19 cellular contexts compared by ENCODE assay signal in genomic region chr2:2060431-2060830, GRCh38.
A peak's percentile ranks its signal among the peaks of the same experiment; 100 is the strongest.
DNase-seq lines count a peak whose midpoint lies in the region; ATAC-seq, FAIRE-seq and TF ChIP-seq lines count a peak whose summit lies in the region.
"Had no signal": no experiment of that assay in that cellular context is flagged by ENCODE, and none has a peak within 500 bp of the region (broad histone marks: within the 10 kb centered on the region; RNA-seq: fewer than 3 reads in every experiment).

No MANE protein-coding gene starts in this region.

- FAIRE-seq in HepG2 (lab: Jason Lieb, UNC): no peak
- FAIRE-seq in K562 (lab: Jason Lieb, UNC): no peak
- FAIRE-seq: A549, D721Med, G401.6, GM12891, GM19239 had no signal

- H3K27ac ChIP-seq in HepG2 (ENCODE audit: extremely low read length, insufficient read depth, low read length) (no peak overlapping the region), right lobe of liver (no peak overlapping the region), K562 (ENCODE audit: extremely low read depth, low read depth, low read length) (no peak overlapping the region)
- H3K27ac ChIP-seq: 22Rv1, A549, C4-2B had no signal

- no peaks in the 10 kb centered on the region for H3K27me3 ChIP-seq in HepG2 (ENCODE audit: control insufficient read depth in 1 of 2, insufficient read depth in 2 of 2, low read length in 2 of 2)
- no peaks in the 10 kb centered on the region for H3K27me3 ChIP-seq in right lobe of liver
- H3K27me3 ChIP-seq in K562 (ENCODE audit: control insufficient read depth in 2 of 2, insufficient read depth in 2 of 2, low read length in 2 of 2): no peaks in the 10 kb centered on the region; a peak in 1 of 5 replicates

- POLR2A ChIA-PET in HepG2 (lab: Yijun Ruan, JAX) (no interaction called here), K562 (lab: Yijun Ruan, JAX) (interaction anchor here (0.6 kb wide), 1 partner anchor 8 kb away, joined by 3 read pairs; no protein-coding TSS in a partner anchor)

- WGBS in HepG2 (ENCODE audit: low lambda C conversion rate): 61% methylated on average over 1 of the region's 1 CpG
- WGBS in right lobe of liver (ENCODE audit: insufficient coverage, low coverage, low lambda C conversion rate, missing lambda C conversion rate): 33% methylated on average over 1 of the region's 1 CpG
- no CpG with 5 or more reads among the region's 1 CpG for WGBS in K562 (ENCODE audit: insufficient coverage, low coverage, missing lambda C conversion rate)

- H4K20me1 ChIP-seq in HepG2 (ENCODE audit: insufficient read depth, low read length): no peaks in the 10 kb centered on the region
- H4K20me1 ChIP-seq in K562 (replicated peaks; ENCODE audit: control insufficient read depth, insufficient read depth, low read length): no peaks in the 10 kb centered on the region

- CTCF ChIA-PET in HepG2 (lab: Yijun Ruan, JAX; ENCODE audit: low intra/inter-chr PET ratio, low total read pairs): no interaction called here
- CTCF ChIA-PET in K562 (lab: Yijun Ruan, JAX; ENCODE audit: low intra/inter-chr PET ratio): no interaction called here

- ATAC-seq in HepG2: no peak
- no peak for ATAC-seq in right lobe of liver
- ATAC-seq in K562: no peak
- ATAC-seq: A549; CD8-positive, alpha-beta T cell had no signal

- H3K4me1 ChIP-seq in HepG2 (ENCODE audit: insufficient read depth, low read length) (no peaks in the 10 kb centered on the region), right lobe of liver (no peaks in the 10 kb centered on the region), K562 (replicated peaks in 1 of 2; ENCODE audit: control insufficient read depth in 2 of 2, insufficient read depth in 2 of 2, low read length in 2 of 2) (no peaks in the 10 kb centered on the region)
- H3K4me1 ChIP-seq: A549, Caco-2 had no signal

- BruUV-seq in HepG2 (replicated peaks; lab: Mats Ljungman, UMichigan): no TSS peak
- BruUV-seq in K562 (replicated peaks; lab: Mats Ljungman, UMichigan): no TSS peak

- H2AFZ ChIP-seq in HepG2 (ENCODE audit: low read length) (no peak overlapping the region), K562 (ENCODE audit: low read depth, low read length) (no peak overlapping the region)

- no peak for TF ChIP-seq CTCF in HepG2 (CRISPR knock-in tag; IDR thresholded peaks at IDR 0.05)
- no peak for TF ChIP-seq CTCF in right lobe of liver (IDR thresholded peaks at IDR 0.05)
- TF ChIP-seq CTCF in K562 (IDR thresholded peaks at IDR 0.05 in 2 of 3, conservative IDR thresholded peaks at IDR 0.05 in 1 of 3; ENCODE audit: insufficient read depth in 2 of 3, low read depth in 1 of 3, low read length in 3 of 3): no peak

- H3K9me1 ChIP-seq in K562 (ENCODE audit: control insufficient read depth, insufficient read depth, low read length): no peaks in the 10 kb centered on the region

- H3K9ac ChIP-seq in HepG2 (ENCODE audit: insufficient read depth, low read depth, low read length) (no peak overlapping the region), K562 (ENCODE audit: insufficient read depth in 1 of 2, low read depth in 2 of 2, low read length in 2 of 2) (no peak overlapping the region)

- in situ Hi-C loops in HepG2 (cut with HindIII; ENCODE audit: extremely low pct_ligation_motif_present, low pct_unique_long_range_greater_than_20kb): no loop called here
- in situ Hi-C loops in K562 (cut with MboI): no loop called here

- intact Hi-C loops in HepG2 (cut with micrococcal nuclease; ENCODE audit: unreplicated experiment): no loop called here
- intact Hi-C loops in right lobe of liver (cut with DNase I): no loop called here
- intact Hi-C loops in K562 (cut with micrococcal nuclease): no loop called here

- TF ChIP-seq RAD21 in HepG2 (CRISPR knock-in tag; IDR thresholded peaks at IDR 0.05) (no peak), K562 (CRISPR knock-in tag; conservative IDR thresholded peaks at IDR 0.05 in 1 of 2, IDR thresholded peaks at IDR 0.05 in 1 of 2) (no peak)

- TF ChIP-seq POLR2A in HepG2 (IDR thresholded peaks at IDR 0.05; ENCODE audit: insufficient read depth in 1 of 2, low read depth in 2 of 2, low read length in 2 of 2) (no peak), right lobe of liver (IDR thresholded peaks at IDR 0.05) (no peak), K562 (conservative IDR thresholded peaks at IDR 0.05) (no peak)

- DNase-seq in HepG2 (ENCODE audit: low spot score): no peak
- no peak for DNase-seq in right lobe of liver
- no peak for DNase-seq in K562 (ENCODE audit: extremely low read depth in 1 of 4, low spot score in 3 of 4)
- DNase-seq in NCI-H524 (lab: John Stamatoyannopoulos, UW): no peak
- DNase-seq in activated naive CD4-positive, alpha-beta T cell treated with anti-CD3 and anti-CD28 coated beads, Interleukin-2, amount 50 U/mL, for 16 hours: no peak
- DNase-seq: AML-193; Caco-2; Calu3; CD4-positive, alpha-beta T cell; CD8-positive, alpha-beta T cell; DMS79 treated with DMSO at 0.1 percent for 48 hours; GF-D8 had no signal

- TF ChIP-seq EP300 in HepG2 (IDR thresholded peaks at IDR 0.05; ENCODE audit: low read depth in 2 of 2, low read length in 2 of 2): no peak
- no peak for TF ChIP-seq EP300 in HepG2 (CRISPR knock-in tag; IDR thresholded peaks at IDR 0.05; ENCODE audit: borderline replicate concordance)
- TF ChIP-seq EP300 in K562 (IDR thresholded peaks at IDR 0.05; ENCODE audit: low read length): no peak

- H3K9me3 ChIP-seq in HepG2 (ENCODE audit: low read length) (no peaks in the 10 kb centered on the region), right lobe of liver (no peaks in the 10 kb centered on the region), K562 (replicated peaks; ENCODE audit: control insufficient read depth, insufficient read depth, low read depth, low read length) (no peaks in the 10 kb centered on the region)
- H3K9me3 ChIP-seq: A549, Caco-2 had no signal

- no peak overlapping the region for H3K4me3 ChIP-seq in HepG2 (replicated peaks in 1 of 3; ENCODE audit: insufficient read depth in 1 of 3, low read depth in 2 of 3, low read length in 3 of 3)
- no peak overlapping the region for H3K4me3 ChIP-seq in right lobe of liver
- H3K4me3 ChIP-seq in K562: no peak overlapping the region
- H3K4me3 ChIP-seq: A549 had no signal

- no peak overlapping the region for H3K4me2 ChIP-seq in HepG2 (ENCODE audit: low read depth, low read length)
- H3K4me2 ChIP-seq in K562 (ENCODE audit: insufficient read depth, low read length): no peak overlapping the region
- H3K4me2 ChIP-seq: A549 had no signal

- H3K79me2 ChIP-seq in HepG2 (ENCODE audit: insufficient read depth, low read length) (no peaks in the 10 kb centered on the region), K562 (ENCODE audit: control insufficient read depth, insufficient read depth, low read length) (no peaks in the 10 kb centered on the region)

- no peaks in the 10 kb centered on the region for H3K36me3 ChIP-seq in HepG2 (replicated peaks in 1 of 2; ENCODE audit: control insufficient read depth in 1 of 2, insufficient read depth in 2 of 2, low read length in 2 of 2)
- H3K36me3 ChIP-seq in right lobe of liver: no peaks in the 10 kb centered on the region
- no peaks in the 10 kb centered on the region for H3K36me3 ChIP-seq in K562 (ENCODE audit: control insufficient read depth, insufficient read depth, low read length)

TF ChIP-seq in HepG2, 621 proteins besides CTCF, POLR2A, EP300 and RAD21:
- TF ChIP-seq CBFB (CRISPR knock-in tag; IDR thresholded peaks at IDR 0.05) (no peak), HNRNPK (IDR thresholded peaks at IDR 0.05; ENCODE audit: low read depth, low read length, poor library complexity, severe bottlenecking) (peak; percentile 98)

TF ChIP-seq in K562, 482 proteins besides CTCF, POLR2A, EP300 and RAD21:
- TF ChIP-seq, protein P1, sequence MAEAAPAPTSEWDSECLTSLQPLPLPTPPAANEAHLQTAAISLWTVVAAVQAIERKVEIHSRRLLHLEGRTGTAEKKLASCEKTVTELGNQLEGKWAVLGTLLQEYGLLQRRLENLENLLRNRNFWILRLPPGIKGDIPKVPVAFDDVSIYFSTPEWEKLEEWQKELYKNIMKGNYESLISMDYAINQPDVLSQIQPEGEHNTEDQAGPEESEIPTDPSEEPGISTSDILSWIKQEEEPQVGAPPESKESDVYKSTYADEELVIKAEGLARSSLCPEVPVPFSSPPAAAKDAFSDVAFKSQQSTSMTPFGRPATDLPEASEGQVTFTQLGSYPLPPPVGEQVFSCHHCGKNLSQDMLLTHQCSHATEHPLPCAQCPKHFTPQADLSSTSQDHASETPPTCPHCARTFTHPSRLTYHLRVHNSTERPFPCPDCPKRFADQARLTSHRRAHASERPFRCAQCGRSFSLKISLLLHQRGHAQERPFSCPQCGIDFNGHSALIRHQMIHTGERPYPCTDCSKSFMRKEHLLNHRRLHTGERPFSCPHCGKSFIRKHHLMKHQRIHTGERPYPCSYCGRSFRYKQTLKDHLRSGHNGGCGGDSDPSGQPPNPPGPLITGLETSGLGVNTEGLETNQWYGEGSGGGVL (CRISPR knock-in tag; IDR thresholded peaks at IDR 0.05): no peak
- TF ChIP-seq PML (IDR thresholded peaks at IDR 0.05; ENCODE audit: low read length): no peak
- TF ChIP-seq EWSR1 (IDR thresholded peaks at IDR 0.05; ENCODE audit: borderline replicate concordance, low read depth, partially characterized antibody): no peak
- TF ChIP-seq PCBP2 (IDR thresholded peaks at IDR 0.05; ENCODE audit: low read depth, low read length, poor library complexity, severe bottlenecking): peak; percentile 43
- peak; percentile 69 for TF ChIP-seq HNRNPK (IDR thresholded peaks at IDR 0.05; ENCODE audit: low read depth, low read length, poor library complexity, severe bottlenecking)
- TF ChIP-seq CXXC5 (CRISPR knock-in tag; IDR thresholded peaks at IDR 0.05): no peak
- no peak for TF ChIP-seq ELF4 (CRISPR knock-in tag; IDR thresholded peaks at IDR 0.05)
- no peak for TF ChIP-seq ZBTB26 (CRISPR knock-in tag; IDR thresholded peaks at IDR 0.05)

Comparison
In these comparisons a context has a peak if more than half of its experiments do, and no peak if none do; other contexts are left out.
1. Of the 241 proteins assayed by ChIP-seq in both HepG2 and K562: peak only in HepG2: none; only in K562: PCBP2; in both: HNRNPK; in neither: 239.